8 cellular contexts compared by ENCODE assay signal in the genomic region with DNA sequence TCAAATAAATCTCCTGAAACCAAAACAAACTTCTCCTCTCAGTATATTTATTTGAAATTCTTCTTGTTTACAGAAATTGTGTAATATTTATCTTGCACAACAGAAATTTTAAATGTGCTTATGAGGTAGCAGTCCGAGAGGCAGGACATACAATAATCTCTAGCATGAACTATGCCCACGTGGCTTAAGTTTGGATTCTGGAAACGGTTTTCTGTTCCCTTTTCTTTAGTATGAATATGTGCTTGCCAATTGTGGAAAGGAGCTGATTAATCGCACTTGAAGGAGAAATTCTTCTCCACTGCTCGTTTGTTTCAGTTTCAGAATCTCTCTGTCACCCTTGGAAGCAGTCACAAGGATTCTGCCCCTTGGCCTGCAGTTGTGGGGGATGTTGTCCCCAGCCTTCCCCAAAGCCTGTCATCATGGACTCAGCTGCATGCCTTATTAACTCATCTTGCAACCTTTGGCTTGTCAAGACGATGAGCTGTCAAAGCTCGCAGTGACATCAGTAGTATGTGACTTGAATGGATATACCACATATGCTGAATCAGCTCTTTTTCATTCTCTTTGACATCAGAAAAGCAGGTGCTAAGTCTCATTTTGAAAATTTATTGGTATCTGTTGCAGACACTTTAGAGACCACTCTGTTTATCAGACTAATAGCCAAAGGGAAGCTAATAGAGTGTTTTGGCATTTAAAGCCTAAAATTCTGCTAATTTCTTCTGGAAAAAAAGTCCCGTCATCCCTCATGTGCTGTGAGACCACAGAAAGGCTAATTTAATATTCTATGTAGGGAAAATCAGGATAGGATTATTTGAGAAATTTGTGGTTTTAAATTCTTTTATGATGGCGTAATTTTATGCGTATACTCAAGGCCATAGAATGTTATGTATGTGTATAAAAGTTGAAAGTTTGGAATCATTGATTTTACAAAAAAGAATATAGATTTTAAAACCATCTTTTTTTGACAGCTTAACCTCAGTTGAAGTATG.
DNase-seq lines count a peak whose midpoint lies in the region; ATAC-seq and TF ChIP-seq lines count a peak whose summit lies in the region.

No MANE protein-coding gene starts in this region.

- ATAC-seq in GM21381 (IDR thresholded peaks at IDR 0.05; ENCODE audit: unreplicated experiment) (no peak), HG02840 (IDR thresholded peaks at IDR 0.05; ENCODE audit: low FRiP score, unreplicated experiment) (no peak)

- H3K4me1 ChIP-seq in skeletal muscle satellite cell (ENCODE audit: control insufficient read depth, insufficient read depth, low read length): peaks cover 12% of the 10 kb centered on the region

- no peaks in the 10 kb centered on the region for H3K27me3 ChIP-seq in skeletal muscle satellite cell (ENCODE audit: control insufficient read depth, insufficient read depth, low read length)

- H3K9ac ChIP-seq in SK-N-MC (ENCODE audit: insufficient read length) (peak overlapping the region; percentile 39), skeletal muscle satellite cell (ENCODE audit: low read depth, low read length) (peak overlapping the region; percentile 7)

- H3K4me3 ChIP-seq in SK-N-MC: peak overlapping the region; percentile 73
- H3K4me3 ChIP-seq in fibroblast of villous mesenchyme (ENCODE audit: low read depth, low read length): peak overlapping the region; percentile 48
- H3K4me3 ChIP-seq in skeletal muscle satellite cell (ENCODE audit: low read length): peak overlapping the region; percentile 57

- H3K9me3 ChIP-seq in SK-N-MC (ENCODE audit: low read depth, low read length): no peaks in the 10 kb centered on the region
- H3K9me3 ChIP-seq in skeletal muscle satellite cell (replicated peaks; ENCODE audit: low read length): no peaks in the 10 kb centered on the region

- TF ChIP-seq CTCF in fibroblast of villous mesenchyme (IDR thresholded peaks at IDR 0.05; ENCODE audit: insufficient read depth, low read depth, low read length): no peak

- H3K36me3 ChIP-seq in SK-N-MC (ENCODE audit: insufficient read depth, low read length) (no peaks in the 10 kb centered on the region), skeletal muscle satellite cell (ENCODE audit: insufficient read depth, low read length) (no peaks in the 10 kb centered on the region)

- H3K4me2 ChIP-seq in skeletal muscle satellite cell (ENCODE audit: low read length): peak overlapping the region; percentile 79

- H3K27ac ChIP-seq in SK-N-MC: peak overlapping the region; percentile 91

- peak; percentile 28 for DNase-seq in stimulated activated naive CD4-positive, alpha-beta T cell treated with Interleukin-2 at 50 U/mL for 16 hours (lab: John Stamatoyannopoulos, UW)
- no peak for DNase-seq in stimulated activated naive CD4-positive, alpha-beta T cell (lab: John Stamatoyannopoulos, UW)
- DNase-seq in SK-N-MC (ENCODE audit: low read depth, low spot score): peak; percentile 82
- DNase-seq in fibroblast of villous mesenchyme (ENCODE audit: low read depth): peak; percentile 85
- DNase-seq in NCI-H187 treated with DMSO at 0.1 percent for 48 hours (lab: John Stamatoyannopoulos, UW): no peak

Comparison
In these comparisons a context has a peak if more than half of its experiments do, and no peak if none do; other contexts are left out.
1. DNase-seq: peak in stimulated activated naive CD4-positive, alpha-beta T cell treated with Interleukin-2 at 50 U/mL for 16 hours (single experiment), SK-N-MC (single experiment) and fibroblast of villous mesenchyme (single experiment); none in stimulated activated naive CD4-positive, alpha-beta T cell (0 of 6) and NCI-H187 treated with DMSO at 0.1 percent for 48 hours (single experiment).
2. Peak in every context shown above with its lines, with median percentiles within 50 percentile points of each other: H3K4me3 ChIP-seq.